7 cellular contexts compared by ENCODE assay signal in genomic region chr17:74190154-74190553, GRCh38. TPM values are rescaled to one million over a fixed set of nuclear protein-coding genes. Genes with fewer than 3 reads are reported as not detected.
DNase-seq lines count a peak whose midpoint lies in the region; ATAC-seq, FAIRE-seq and TF ChIP-seq lines count a peak whose summit lies in the region.

No MANE protein-coding gene starts in this region.

- peak; percentile 33 for FAIRE-seq in GM12892 (lab: Jason Lieb, UNC)

- WGBS in endodermal cell (ENCODE audit: insufficient coverage in 1 of 2, insufficient read length in 1 of 2), 2 experiments = 70 to 73% methylated on average over 1 to 2 of the region's 2 CpGs
- 42 to 65% methylated on average over 2 of the region's 2 CpGs for WGBS in esophagus squamous epithelium, 2 donors

- H3K4me3 ChIP-seq in endodermal cell (ENCODE audit: low read length) = no peak overlapping the region
- no peak overlapping the region for H3K4me3 ChIP-seq in esophagus squamous epithelium

- H3K36me3 ChIP-seq in endodermal cell (ENCODE audit: control insufficient read depth, insufficient read depth, low read length) (no peaks in the 10 kb centered on the region), esophagus squamous epithelium (no peaks in the 10 kb centered on the region)

- ATAC-seq in HG02588 (IDR thresholded peaks at IDR 0.05; ENCODE audit: unreplicated experiment) = peak; percentile 76

- TF ChIP-seq CTCF in endodermal cell (conservative IDR thresholded peaks at IDR 0.05) (no peak), esophagus squamous epithelium (IDR thresholded peaks at IDR 0.05) (no peak)

- no peak overlapping the region for H3K27ac Mint-ChIP-seq in endodermal cell

- peaks cover 7% of the 10 kb centered on the region for H3K27me3 Mint-ChIP-seq in endodermal cell (ENCODE audit: insufficient read depth)

- no peaks in the 10 kb centered on the region for H3K27me3 ChIP-seq in endodermal cell (ENCODE audit: control insufficient read depth, insufficient read depth, low read length, poor library complexity, severe bottlenecking)
- H3K27me3 ChIP-seq in esophagus squamous epithelium = peaks cover 0 to 50% (median 0%) of the 10 kb centered on the region in 4 donors

- H3K9me3 ChIP-seq in endodermal cell (ENCODE audit: control insufficient read depth, low read length) (no peaks in the 10 kb centered on the region), esophagus squamous epithelium (no peaks in the 10 kb centered on the region)

- intact Hi-C loops in esophagus squamous epithelium (cut with DNase I) = no loop called here

- H3K9ac ChIP-seq in endodermal cell (ENCODE audit: extremely low read depth, low read length, poor library complexity, severe bottlenecking) = no peak overlapping the region

- peaks cover 12% of the 10 kb centered on the region for H3K4me1 Mint-ChIP-seq in endodermal cell

- no peak overlapping the region for H3K4me3 Mint-ChIP-seq in endodermal cell

- no peak for TF ChIP-seq POLR2A in GM12892 (IDR thresholded peaks at IDR 0.05; ENCODE audit: low read depth, low read length)
- TF ChIP-seq POLR2A in esophagus squamous epithelium (IDR thresholded peaks at IDR 0.05) = no peak

- no peaks in the 10 kb centered on the region for H3K36me3 Mint-ChIP-seq in endodermal cell (ENCODE audit: low read depth)

- H3K9me3 Mint-ChIP-seq in endodermal cell = no peaks in the 10 kb centered on the region

- no peak overlapping the region for H3K27ac ChIP-seq in endodermal cell (ENCODE audit: low read depth, low read length)
- H3K27ac ChIP-seq in esophagus squamous epithelium = no peak overlapping the region

- DNase-seq in GM12892 (ENCODE audit: insufficient read length) = no peak
- peak; percentile 94 for DNase-seq in NCI-H82 (lab: John Stamatoyannopoulos, UW)
- DNase-seq in endodermal cell = peak; percentile 52
- DNase-seq in renal cortical epithelial cell (ENCODE audit: low read depth) = peak; percentile 49
- DNase-seq in esophagus squamous epithelium (lab: John Stamatoyannopoulos, UW) = no peak
- no peak for DNase-seq in activated naive CD4-positive, alpha-beta T cell treated with anti-CD3 and anti-CD28 coated beads, Interleukin-2, amount 50 U/mL, for 16 hours

- no peaks in the 10 kb centered on the region for H3K4me1 ChIP-seq in endodermal cell (ENCODE audit: control insufficient read depth, insufficient read depth, low read length)
- peaks cover 0 to 33% (median 4%) of the 10 kb centered on the region in 3 donors for H3K4me1 ChIP-seq in esophagus squamous epithelium

RNA-seq across cellular contexts. Expression of gene RPL38, which starts 13.3 kb away (rescaled TPM):
- 3,198 TPM for polyA plus RNA-seq in GM12892 (2012; ENCODE audit: missing spikeins)
- total RNA-seq in endodermal cell = 1,000 to 10,000 TPM; 1,155 to 1,199 TPM
- polyA plus RNA-seq in endodermal cell (2013, experiment 1 of 2) = 1,898 TPM
- 1,809 TPM for polyA plus RNA-seq in endodermal cell (2013, experiment 2 of 2)
- total RNA-seq in renal cortical epithelial cell = 321 and 436 TPM in 2 replicates
- total RNA-seq in esophagus squamous epithelium = 100 to 1,000 TPM; 224 to 564 (median 403) TPM

RNA-seq across cellular contexts. Expression of gene TTYH2, which starts 23.2 kb away (rescaled TPM):
- polyA plus RNA-seq in GM12892 (2012; ENCODE audit: missing spikeins) = 5.6 TPM
- 1 to 10 TPM; 1.2 to 1.6 TPM for total RNA-seq in endodermal cell
- 20.3 TPM for polyA plus RNA-seq in endodermal cell (2013, experiment 1 of 2)
- 18.3 TPM for polyA plus RNA-seq in endodermal cell (2013, experiment 2 of 2)
- under 0.01 and 0.60 TPM in 2 replicates for total RNA-seq in renal cortical epithelial cell
- total RNA-seq in esophagus squamous epithelium = 1 to 10 TPM in 3 of 4 donors, under 1 TPM in 1; 0.35 to 6.7 (median 1.8) TPM

Comparison
In these comparisons a context has a peak if more than half of its experiments do, and no peak if none do; other contexts are left out.
1. DNase-seq: peak in NCI-H82 (single experiment), endodermal cell (single experiment) and renal cortical epithelial cell (single experiment); none in GM12892 (single experiment), esophagus squamous epithelium (single experiment) and activated naive CD4-positive, alpha-beta T cell treated with anti-CD3 and anti-CD28 coated beads, Interleukin-2, amount 50 U/mL, for 16 hours (single experiment).